ENCODE assay signal across 15 cellular contexts in genomic region chr17:81486174-81486810, GRCh38. TPM values are rescaled to one million over a fixed set of nuclear protein-coding genes. Genes with fewer than 3 reads are reported as not detected.
DNase-seq lines count a peak whose midpoint lies in the region; ATAC-seq and TF ChIP-seq lines count a peak whose summit lies in the region.
"Had no signal": no experiment of that assay in that cellular context is flagged by ENCODE, and none has a peak within 500 bp of the region (broad histone marks: within the 10 kb centered on the region; RNA-seq: fewer than 3 reads in every experiment).

No MANE protein-coding gene starts in this region.

- H3K27ac Mint-ChIP-seq in CD14-positive monocyte: peak overlapping the region in 2 of 7 donors; percentile 17 to 45
- H3K27ac Mint-ChIP-seq in activated T-helper 17 cell treated with anti-CD3 and anti-CD28 coated beads, Interleukin-2, amount 50 U/mL, for 72 hours: no peak overlapping the region
- peak overlapping the region in 1 of 10 donors; percentile 22 for H3K27ac Mint-ChIP-seq in naive thymus-derived CD8-positive, alpha-beta T cell
- H3K27ac Mint-ChIP-seq: activated B cell treated with CpG ODN at 0.5 μM for 24 hours had no signal

- peak overlapping the region; percentile 49 to 55 for H3K4me3 Mint-ChIP-seq in CD14-positive monocyte
- H3K4me3 Mint-ChIP-seq in activated T-helper 17 cell treated with anti-CD3 and anti-CD28 coated beads, Interleukin-2, amount 50 U/mL, for 72 hours: peak overlapping the region; percentile 51
- peak overlapping the region in 7 of 10 donors; percentile 9 to 58 (median 35) for H3K4me3 Mint-ChIP-seq in naive thymus-derived CD8-positive, alpha-beta T cell
- H3K4me3 Mint-ChIP-seq: activated B cell treated with CpG ODN at 0.5 μM for 24 hours had no signal

- peaks cover 16 to 39% (median 29%) of the 10 kb centered on the region in 3 donors for H3K27me3 Mint-ChIP-seq in CD14-positive monocyte (ENCODE audit: low read depth in 3 of 3)
- peaks cover 9% of the 10 kb centered on the region for H3K27me3 Mint-ChIP-seq in activated T-helper 17 cell treated with anti-CD3 and anti-CD28 coated beads, Interleukin-2, amount 50 U/mL, for 72 hours
- peaks cover 0 to 12% (median 9%) of the 10 kb centered on the region in 5 donors for H3K27me3 Mint-ChIP-seq in naive thymus-derived CD8-positive, alpha-beta T cell

- TF ChIP-seq CTCF in CD14-positive monocyte (IDR thresholded peaks at IDR 0.05): no peak

- peaks cover 41% of the 10 kb centered on the region for H3K4me1 Mint-ChIP-seq in CD14-positive monocyte
- peaks cover 5% of the 10 kb centered on the region for H3K4me1 Mint-ChIP-seq in activated T-helper 17 cell treated with anti-CD3 and anti-CD28 coated beads, Interleukin-2, amount 50 U/mL, for 72 hours
- H3K4me1 Mint-ChIP-seq in naive thymus-derived CD8-positive, alpha-beta T cell: peaks cover 7 to 30% (median 15%) of the 10 kb centered on the region in 4 donors

- no peaks in the 10 kb centered on the region for H3K36me3 Mint-ChIP-seq in CD14-positive monocyte
- no peaks in the 10 kb centered on the region for H3K36me3 Mint-ChIP-seq in activated T-helper 17 cell treated with anti-CD3 and anti-CD28 coated beads, Interleukin-2, amount 50 U/mL, for 72 hours (ENCODE audit: low read depth)
- no peaks in the 10 kb centered on the region for H3K36me3 Mint-ChIP-seq in naive thymus-derived CD8-positive, alpha-beta T cell

- intact Hi-C loops in CD14-positive monocyte (cut with micrococcal nuclease): loop anchor here (2.0 to 10.0 kb wide), 2 partner anchors 25 to 201 kb away; no protein-coding TSS in a partner anchor

- no peak for DNase-seq in CD14-positive monocyte (ENCODE audit: low spot score)
- peak; percentile 68 for DNase-seq in GDM1 (lab: John Stamatoyannopoulos, UW)
- no peak for DNase-seq in naive thymus-derived CD8-positive, alpha-beta T cell
- DNase-seq in NCI-H1092 (lab: John Stamatoyannopoulos, UW): no peak
- no peak for DNase-seq in HuH-7.5 (ENCODE audit: low spot score)
- DNase-seq: activated B cell treated with CpG ODN at 0.5 μM for 24 hours; central memory CD4-positive, alpha-beta T cell; H7; left ventricle myocardium inferior; MG63; NCI-H187 treated with DMSO at 0.1 percent for 48 hours; NCI-H526 treated with DMSO at 0.1 percent for 48 hours; testis had no signal

- POLR2A ChIA-PET in naive thymus-derived CD8-positive, alpha-beta T cell (lab: Charles Lee): interaction anchor here (0.7 to 10.9 kb wide), 2 partner anchors 25 to 248 kb away, joined by 4 to 176 read pairs; partner anchors contain the start of gene ACTG1

- H3K9me3 Mint-ChIP-seq in CD14-positive monocyte: peaks cover 0 to 5% (median 0%) of the 10 kb centered on the region in 7 donors
- no peaks in the 10 kb centered on the region for H3K9me3 Mint-ChIP-seq in activated T-helper 17 cell treated with anti-CD3 and anti-CD28 coated beads, Interleukin-2, amount 50 U/mL, for 72 hours
- no peaks in the 10 kb centered on the region for H3K9me3 Mint-ChIP-seq in naive thymus-derived CD8-positive, alpha-beta T cell
- H3K9me3 Mint-ChIP-seq: activated B cell treated with CpG ODN at 0.5 μM for 24 hours had no signal

- no peak for ATAC-seq in activated T-helper 17 cell treated with anti-CD3 and anti-CD28 coated beads, Interleukin-2, amount 50 U/mL, for 72 hours (replicated peaks)
- ATAC-seq in naive thymus-derived CD8-positive, alpha-beta T cell: no peak
- ATAC-seq in GM21367 (IDR thresholded peaks at IDR 0.05; ENCODE audit: unreplicated experiment): no peak

RNA-seq across cellular contexts. Expression of gene ACTG1, which starts 26.3 kb away (rescaled TPM):
- polyA plus RNA-seq in CD14-positive monocyte: 1,000 to 10,000 TPM; 1,133 to 1,620 TPM
- total RNA-seq in activated T-helper 17 cell treated with anti-CD3 and anti-CD28 coated beads, Interleukin-2, amount 50 U/mL, for 72 hours: 1,000 to 10,000 TPM; 4,457 to 7,394 TPM
- total RNA-seq in naive thymus-derived CD8-positive, alpha-beta T cell: 1,000 to 10,000 TPM; 1,189 to 1,230 TPM
- 1,000 to 10,000 TPM; 1,334 to 1,669 (median 1,595) TPM for polyA plus RNA-seq in naive thymus-derived CD8-positive, alpha-beta T cell

RNA-seq across cellular contexts. Expression of gene FSCN2, which starts 41.9 kb away (rescaled TPM):
- polyA plus RNA-seq in CD14-positive monocyte: not detected
- total RNA-seq in activated T-helper 17 cell treated with anti-CD3 and anti-CD28 coated beads, Interleukin-2, amount 50 U/mL, for 72 hours: under 1 TPM; 0.43 to 0.93 TPM
- 1 to 10 TPM in 1 of 2 experiments, under 1 TPM in 1; 0.96 to 2.0 TPM for total RNA-seq in naive thymus-derived CD8-positive, alpha-beta T cell
- not detected for polyA plus RNA-seq in naive thymus-derived CD8-positive, alpha-beta T cell
- total RNA-seq: H7 had no signal
